ENCODE assay signal across 19 cellular contexts in the genomic region with DNA sequence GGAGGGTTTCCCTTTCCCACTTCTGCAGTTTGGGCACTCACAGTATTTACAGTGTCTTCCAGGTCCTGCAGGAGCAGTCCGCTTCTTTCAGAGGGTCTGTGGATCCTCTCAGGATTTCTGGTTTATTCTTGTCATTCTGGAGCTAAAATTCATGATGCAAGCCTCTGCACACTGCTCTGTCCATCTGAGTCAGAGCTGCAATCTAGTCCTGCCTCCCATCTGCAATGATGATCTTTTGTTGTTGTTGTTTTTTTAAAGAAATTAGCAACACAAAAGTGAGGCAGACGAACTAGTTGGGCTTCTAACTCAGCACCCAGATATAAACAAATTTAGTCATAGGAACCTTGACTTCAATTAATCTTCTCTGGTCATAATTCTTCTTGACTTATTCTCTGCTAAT.
DNase-seq lines count a peak whose midpoint lies in the region; ATAC-seq lines count a peak whose summit lies in the region.
"Had no signal": no experiment of that assay in that cellular context is flagged by ENCODE, and none has a peak within 500 bp of the region (broad histone marks: within the 10 kb centered on the region; RNA-seq: fewer than 3 reads in every experiment).

No MANE protein-coding gene starts in this region.

- peak overlapping the region; percentile 48 for H3K4me3 ChIP-seq in SK-N-MC
- H3K4me3 ChIP-seq: tibial nerve had no signal

- H3K36me3 ChIP-seq in SK-N-MC (ENCODE audit: insufficient read depth, low read length) = no peaks in the 10 kb centered on the region

- H3K27ac ChIP-seq in SK-N-MC = peak overlapping the region; percentile 81
- H3K27ac ChIP-seq: tibial nerve had no signal

- peaks cover 45% of the 10 kb centered on the region for H3K4me1 Mint-ChIP-seq in stimulated activated memory B cell treated with anti-CD40 and anti-IgM and Interleukin-4, amounts not matched to agents 10 μg/mL and 1 μg/mL and 100 μg/mL, for 72 hours
- peaks cover 7% of the 10 kb centered on the region for H3K4me1 Mint-ChIP-seq in activated CD4-positive, alpha-beta memory T cell treated with anti-CD3 and anti-CD28 coated beads, Interleukin-2, amount 10 ng/mL, durations not matched to agents 7 days and 5 days

- H3K27me3 Mint-ChIP-seq in stimulated activated memory B cell treated with anti-CD40 and anti-IgM and Interleukin-4, amounts not matched to agents 10 μg/mL and 1 μg/mL and 100 μg/mL, for 72 hours = no peaks in the 10 kb centered on the region
- H3K27me3 Mint-ChIP-seq in activated CD4-positive, alpha-beta memory T cell treated with anti-CD3 and anti-CD28 coated beads, Interleukin-2, amount 10 ng/mL, durations not matched to agents 7 days and 5 days = no peaks in the 10 kb centered on the region
- H3K27me3 Mint-ChIP-seq: activated CD8-positive, alpha-beta memory T cell treated with anti-CD3 and anti-CD28 coated beads, Interleukin-2, amount 10 ng/mL, durations not matched to agents 7 days and 5 days had no signal

- peak overlapping the region; percentile 89 for H3K27ac Mint-ChIP-seq in stimulated activated memory B cell treated with anti-CD40 and anti-IgM and Interleukin-4, amounts not matched to agents 10 μg/mL and 1 μg/mL and 100 μg/mL, for 72 hours
- no peak overlapping the region for H3K27ac Mint-ChIP-seq in activated CD4-positive, alpha-beta memory T cell treated with anti-CD3 and anti-CD28 coated beads, Interleukin-2, amount 10 ng/mL, durations not matched to agents 7 days and 5 days
- H3K27ac Mint-ChIP-seq: activated CD8-positive, alpha-beta memory T cell treated with anti-CD3 and anti-CD28 coated beads, Interleukin-2, amount 10 ng/mL, durations not matched to agents 7 days and 5 days had no signal

- POLR2A ChIA-PET in activated CD4-positive, alpha-beta memory T cell treated with anti-CD3 and anti-CD28 coated beads, Interleukin-2, amount 10 ng/mL, durations not matched to agents 7 days and 5 days (lab: Charles Lee) = no interaction called here

- no peak overlapping the region for H3K9ac ChIP-seq in SK-N-MC (ENCODE audit: insufficient read length)

- DNase-seq in NCI-H146 treated with DMSO at 0.1 percent for 48 hours (lab: John Stamatoyannopoulos, UW; ENCODE audit: unreplicated experiment) = peak; percentile 46
- DNase-seq in NCI-H146 (lab: John Stamatoyannopoulos, UW) = no peak
- no peak for DNase-seq in SK-N-MC (ENCODE audit: low read depth, low spot score)
- peak; percentile 13 for DNase-seq in fibroblast of peridontal ligament (ENCODE audit: extremely low read depth)
- no peak for DNase-seq in activated CD4-positive, alpha-beta memory T cell treated with anti-CD3 and anti-CD28 coated beads, Interleukin-2, amount 10 ng/mL, durations not matched to agents 7 days and 5 days
- DNase-seq in activated CD8-positive, alpha-beta memory T cell treated with anti-CD3 and anti-CD28 coated beads, Interleukin-2, amount 50 U/mL, for 48 hours = no peak
- DNase-seq: 8988T; activated CD4-positive, CD25-positive, alpha-beta regulatory T cell treated with anti-CD3 and anti-CD28 coated beads, Interleukin-2, amount 50 U/mL, for 72 hours; activated CD8-positive, alpha-beta memory T cell treated with anti-CD3 and anti-CD28 coated beads, Interleukin-2, amount 10 ng/mL, durations not matched to agents 7 days and 5 days; activated gamma-delta T cell treated with Interleukin-2 at 50 U/mL for 16 hours; DMS79 treated with DMSO at 0.1 percent for 48 hours; hypothalamus; KBM-7; SIG-M5; small intestine had no signal

- no peak for ATAC-seq in stimulated activated memory B cell treated with anti-CD40 and anti-IgM and Interleukin-4, amounts not matched to agents 10 μg/mL and 1 μg/mL and 100 μg/mL, for 72 hours
- ATAC-seq in HG03175 (IDR thresholded peaks at IDR 0.05; ENCODE audit: unreplicated experiment) = no peak
- ATAC-seq: activated CD8-positive, alpha-beta memory T cell treated with anti-CD3 and anti-CD28 coated beads, Interleukin-2, amount 10 ng/mL, durations not matched to agents 7 days and 5 days had no signal

- CTCF ChIA-PET in activated CD4-positive, alpha-beta memory T cell treated with anti-CD3 and anti-CD28 coated beads, Interleukin-2, amount 10 ng/mL, durations not matched to agents 7 days and 5 days (lab: Charles Lee) = interaction anchor here (1.4 kb wide), 1 partner anchor 155 kb away, joined by 3 read pairs; no protein-coding TSS in a partner anchor

- H3K9me3 ChIP-seq in SK-N-MC (ENCODE audit: low read depth, low read length) = no peaks in the 10 kb centered on the region; the same call in 1 of the 2 replicates
- H3K9me3 ChIP-seq: tibial nerve had no signal

- peaks cover 16% of the 10 kb centered on the region for H3K9me3 Mint-ChIP-seq in stimulated activated memory B cell treated with anti-CD40 and anti-IgM and Interleukin-4, amounts not matched to agents 10 μg/mL and 1 μg/mL and 100 μg/mL, for 72 hours
- H3K9me3 Mint-ChIP-seq in activated CD4-positive, alpha-beta memory T cell treated with anti-CD3 and anti-CD28 coated beads, Interleukin-2, amount 10 ng/mL, durations not matched to agents 7 days and 5 days = no peaks in the 10 kb centered on the region

- peaks cover 27% of the 10 kb centered on the region for H3K36me3 Mint-ChIP-seq in stimulated activated memory B cell treated with anti-CD40 and anti-IgM and Interleukin-4, amounts not matched to agents 10 μg/mL and 1 μg/mL and 100 μg/mL, for 72 hours
- H3K36me3 Mint-ChIP-seq in activated CD4-positive, alpha-beta memory T cell treated with anti-CD3 and anti-CD28 coated beads, Interleukin-2, amount 10 ng/mL, durations not matched to agents 7 days and 5 days (ENCODE audit: low read depth) = no peaks in the 10 kb centered on the region
- H3K36me3 Mint-ChIP-seq: activated CD8-positive, alpha-beta memory T cell treated with anti-CD3 and anti-CD28 coated beads, Interleukin-2, amount 10 ng/mL, durations not matched to agents 7 days and 5 days had no signal

- H3K4me3 Mint-ChIP-seq in stimulated activated memory B cell treated with anti-CD40 and anti-IgM and Interleukin-4, amounts not matched to agents 10 μg/mL and 1 μg/mL and 100 μg/mL, for 72 hours = no peak overlapping the region
- no peak overlapping the region for H3K4me3 Mint-ChIP-seq in activated CD4-positive, alpha-beta memory T cell treated with anti-CD3 and anti-CD28 coated beads, Interleukin-2, amount 10 ng/mL, durations not matched to agents 7 days and 5 days
- H3K4me3 Mint-ChIP-seq: activated CD8-positive, alpha-beta memory T cell treated with anti-CD3 and anti-CD28 coated beads, Interleukin-2, amount 10 ng/mL, durations not matched to agents 7 days and 5 days; CD14-positive monocyte had no signal

Comparison
In these comparisons a context has a peak if more than half of its experiments do, and no peak if none do; other contexts are left out.
1. DNase-seq: peak in NCI-H146 treated with DMSO at 0.1 percent for 48 hours (single experiment) and fibroblast of peridontal ligament (single experiment); none in NCI-H146 (single experiment), SK-N-MC (single experiment), activated CD4-positive, alpha-beta memory T cell treated with anti-CD3 and anti-CD28 coated beads, Interleukin-2, amount 10 ng/mL, durations not matched to agents 7 days and 5 days (single experiment) and activated CD8-positive, alpha-beta memory T cell treated with anti-CD3 and anti-CD28 coated beads, Interleukin-2, amount 50 U/mL, for 48 hours (single experiment).